ENCODE assay signal across 20 cellular contexts in genomic region chr11:80638296-80638695, GRCh38.
"Had no signal": no experiment of that assay in that cellular context is flagged by ENCODE, and none has a peak within 500 bp of the region (broad histone marks: within the 10 kb centered on the region; RNA-seq: fewer than 3 reads in every experiment).

No MANE protein-coding gene starts in this region.

- ATAC-seq: psoas muscle, right lobe of liver had no signal

- H3K4me1 Mint-ChIP-seq: activated naive CD8-positive, alpha-beta T cell treated with anti-CD3 and anti-CD28 coated beads, Interleukin-2, amount 10 ng/mL, durations not matched to agents 7 days and 5 days; immature natural killer cell had no signal

- H3K4me1 ChIP-seq: psoas muscle, right lobe of liver, suprapubic skin had no signal

- H3K27me3 ChIP-seq: brain microvascular endothelial cell, right lobe of liver, suprapubic skin had no signal

- H3K36me3 ChIP-seq: brain microvascular endothelial cell, right lobe of liver, suprapubic skin had no signal

- H3K4me3 ChIP-seq: psoas muscle, right lobe of liver, suprapubic skin had no signal

- DNase-seq: activated CD4-positive, alpha-beta T cell treated with anti-CD3 and anti-CD28 coated beads for 1 hour; activated CD4-positive, alpha-beta T cell treated with anti-CD3 and anti-CD28 coated beads, Interleukin-2, amount 50 U/mL, for 4 hours; activated naive CD4-positive, alpha-beta T cell; activated naive CD8-positive, alpha-beta T cell treated with anti-CD3 and anti-CD28 coated beads, Interleukin-2, amount 10 ng/mL, durations not matched to agents 7 days and 5 days; activated T-cell treated with anti-CD3 and anti-CD28 coated beads for 4 hours; anterior cingulate cortex; brain microvascular endothelial cell; cerebellar nuclear complex; effector CD8-positive, alpha-beta T cell; head of caudate nucleus; immature natural killer cell; psoas muscle; right lobe of liver; T1000 had no signal

- H3K27ac Mint-ChIP-seq: activated naive CD8-positive, alpha-beta T cell treated with anti-CD3 and anti-CD28 coated beads, Interleukin-2, amount 10 ng/mL, durations not matched to agents 7 days and 5 days; immature natural killer cell; stimulated activated naive CD8-positive, alpha-beta T cell treated with anti-CD3 and anti-CD28 coated beads, Interleukin-15, Interleukin-2, amounts not matched to agents 100 ng/mL and 50 ng/mL, for 24 hours; type B pancreatic cell had no signal

- H3K9me3 ChIP-seq: psoas muscle, right lobe of liver, suprapubic skin had no signal

- H3K9me3 Mint-ChIP-seq: type B pancreatic cell had no signal

- FAIRE-seq: endothelial cell of umbilical vein, frontal cortex had no signal

- H3K27me3 Mint-ChIP-seq: activated naive CD8-positive, alpha-beta T cell treated with anti-CD3 and anti-CD28 coated beads, Interleukin-2, amount 10 ng/mL, durations not matched to agents 7 days and 5 days; stimulated activated naive CD8-positive, alpha-beta T cell treated with anti-CD3 and anti-CD28 coated beads, Interleukin-15, Interleukin-2, amounts not matched to agents 100 ng/mL and 50 ng/mL, for 24 hours; type B pancreatic cell had no signal

- H3K27ac ChIP-seq: brain microvascular endothelial cell, psoas muscle, right lobe of liver, suprapubic skin had no signal

- H3K36me3 Mint-ChIP-seq: activated naive CD8-positive, alpha-beta T cell treated with anti-CD3 and anti-CD28 coated beads, Interleukin-2, amount 10 ng/mL, durations not matched to agents 7 days and 5 days; immature natural killer cell; type B pancreatic cell had no signal

- H3K4me3 Mint-ChIP-seq: activated naive CD8-positive, alpha-beta T cell treated with anti-CD3 and anti-CD28 coated beads, Interleukin-2, amount 10 ng/mL, durations not matched to agents 7 days and 5 days; immature natural killer cell; neural crest cell; stimulated activated naive CD8-positive, alpha-beta T cell treated with anti-CD3 and anti-CD28 coated beads, Interleukin-15, Interleukin-2, amounts not matched to agents 100 ng/mL and 50 ng/mL, for 24 hours; type B pancreatic cell had no signal
